In the genomic region with DNA sequence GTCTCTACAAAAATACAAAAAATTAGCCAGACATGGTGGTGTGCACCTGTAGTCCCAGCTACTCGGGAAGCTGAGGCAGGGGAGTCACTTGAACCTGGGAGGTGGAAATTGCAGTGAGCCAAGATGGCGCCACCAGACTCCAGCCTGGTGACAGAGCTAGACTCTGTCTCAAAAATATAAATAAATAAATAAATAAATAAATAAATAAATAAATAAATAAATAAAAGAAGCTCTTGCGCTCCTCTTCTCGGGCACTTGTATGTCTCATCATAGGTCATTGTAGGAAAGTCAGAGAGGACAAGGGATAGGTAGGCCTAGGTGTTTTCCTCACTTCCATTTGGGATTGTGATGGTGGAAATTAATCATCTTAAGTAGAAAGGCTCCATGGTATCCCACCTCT, we compare ENCODE assay signal across 35 cellular contexts.
"Had no signal": no experiment of that assay in that cellular context is flagged by ENCODE, and none has a peak within 500 bp of the region (broad histone marks: within the 10 kb centered on the region; RNA-seq: fewer than 3 reads in every experiment).

No MANE protein-coding gene starts in this region.

- H3K36me3 ChIP-seq: MG63 had no signal

- H3K9me3 ChIP-seq: MG63 had no signal

- H3K4me3 ChIP-seq: MG63 had no signal

- DNase-seq: Karpas-422, Kasumi-1, MG63, MM.1S, MV-4-11, NCI-H1048, NCI-H1092, NCI-H1092 treated with DMSO at 0.1 percent for 48 hours, NCI-H1105, NCI-H1105 treated with DMSO at 0.1 percent for 48 hours, NCI-H1417, NCI-H1417 treated with DMSO at 0.1 percent for 48 hours, NCI-H1436, NCI-H1436 treated with DMSO at 0.1 percent for 48 hours, NCI-H146, NCI-H1694, NCI-H1694 treated with DMSO at 0.1 percent for 48 hours, NCI-H187, NCI-H187 treated with DMSO at 0.1 percent for 48 hours, NCI-H1930, NCI-H2029, NCI-H2029 treated with DMSO at 0.1 percent for 48 hours, NCI-H2081, NCI-H2081 treated with DMSO at 0.1 percent for 48 hours, NCI-H2107, NCI-H2171, NCI-H2171 treated with DMSO at 0.1 percent for 48 hours, NCI-H2227 treated with DMSO at 0.1 percent for 48 hours, NCI-H226, NCI-H345, NCI-H446, NCI-H446 treated with DMSO at 0.1 percent for 48 hours, NCI-H510A, NCI-H510A treated with DMSO at 0.1 percent for 48 hours, NCI-H524 had no signal
